In genomic region chr13:44814144-44814543, GRCh38 we compare ENCODE assay signal across 23 cellular contexts.
"Had no signal": no experiment of that assay in that cellular context is flagged by ENCODE, and none has a peak within 500 bp of the region (broad histone marks: within the 10 kb centered on the region; RNA-seq: fewer than 3 reads in every experiment).

No MANE protein-coding gene starts in this region.

- H3K27ac ChIP-seq: dorsolateral prefrontal cortex, left lung, lower lobe of right lung, parathyroid adenoma, prostate gland, stomach had no signal

- H3K4me1 ChIP-seq: prostate gland had no signal

- ATAC-seq: heart left ventricle, left lung, lower lobe of right lung, sciatic nerve had no signal

- H3K4me3 ChIP-seq: dorsolateral prefrontal cortex, heart left ventricle, left lung, lower lobe of right lung, prostate gland, stomach had no signal

- H3K36me3 Mint-ChIP-seq: memory B cell, naive B cell, type B pancreatic cell had no signal

- H2AFZ ChIP-seq: parathyroid adenoma had no signal

- H3K4me1 Mint-ChIP-seq: memory B cell, naive B cell had no signal

- H3K27me3 Mint-ChIP-seq: type B pancreatic cell had no signal

- H3K27ac Mint-ChIP-seq: memory B cell, nephron, type B pancreatic cell had no signal

- DNase-seq: cortex of kidney; dorsolateral prefrontal cortex; effector CD8-positive, alpha-beta T cell; foreskin melanocyte; heart left ventricle; islet precursor cell; left lung; lower lobe of right lung; midbrain; naive B cell; occipital lobe; retina; stimulated activated CD4-positive, alpha-beta T cell treated with anti-CD3 and anti-CD28 coated beads, Interleukin-2, amount 100 ng/mL, for 24 hours; stimulated activated naive CD4-positive, alpha-beta T cell; stomach; substantia nigra had no signal

- H3K27me3 ChIP-seq: heart left ventricle, left lung, stomach had no signal

- H3K36me3 ChIP-seq: heart left ventricle, left lung, lower lobe of right lung, prostate gland, stomach had no signal

- H3K4me3 Mint-ChIP-seq: memory B cell, naive B cell, nephron, type B pancreatic cell had no signal

- FAIRE-seq: urothelium cell line had no signal

- H3K79me2 ChIP-seq: parathyroid adenoma had no signal

- H3K9ac ChIP-seq: parathyroid adenoma had no signal

- H3K9me3 ChIP-seq: heart left ventricle, left lung, lower lobe of right lung, prostate gland, stomach had no signal

- H3K9me3 Mint-ChIP-seq: memory B cell, nephron, type B pancreatic cell had no signal
